1 cellular context compared by ENCODE assay signal in the genomic region with DNA sequence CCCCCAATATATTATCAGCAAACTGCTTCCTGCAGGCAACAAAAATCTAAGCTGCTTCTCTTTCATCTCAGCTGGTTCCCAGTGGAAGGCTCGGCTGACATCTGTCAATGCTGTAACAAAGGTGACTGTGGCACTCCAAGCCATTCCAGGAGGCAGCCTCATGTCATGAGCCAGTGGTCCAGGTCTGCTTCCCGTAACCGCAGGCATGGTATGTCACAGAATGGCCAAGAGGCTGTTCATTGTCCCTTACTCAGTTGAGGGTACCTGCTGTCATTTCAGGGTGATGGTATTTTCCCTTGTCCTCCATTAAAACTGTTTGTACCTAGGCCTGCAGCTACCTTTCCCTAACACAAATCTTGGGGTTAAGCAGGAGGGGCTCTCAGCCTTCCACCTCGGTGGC. TPM values are rescaled to one million over a fixed set of nuclear protein-coding genes. Genes with fewer than 3 reads are reported as not detected.
"Had no signal": no experiment of that assay in that cellular context is flagged by ENCODE, and none has a peak within 500 bp of the region (broad histone marks: within the 10 kb centered on the region; RNA-seq: fewer than 3 reads in every experiment).

No MANE protein-coding gene starts in this region.

RNA-seq across cellular contexts. Expression of gene ZP3, which starts 15.7 kb away (rescaled TPM):
- total RNA-seq: chondrocyte had no signal
